13 cellular contexts compared by ENCODE assay signal in genomic region chr1:223819730-223820514, GRCh38. TPM values are rescaled to one million over a fixed set of nuclear protein-coding genes. Genes with fewer than 3 reads are reported as not detected.
DNase-seq lines count a peak whose midpoint lies in the region; ATAC-seq and TF ChIP-seq lines count a peak whose summit lies in the region.
"Had no signal": no experiment of that assay in that cellular context is flagged by ENCODE, and none has a peak within 500 bp of the region (broad histone marks: within the 10 kb centered on the region; RNA-seq: fewer than 3 reads in every experiment).

No MANE protein-coding gene starts in this region.

- peaks cover 23% of the 10 kb centered on the region for H3K36me3 ChIP-seq in SJCRH30
- peaks cover 0 to 34% (median 3%) of the 10 kb centered on the region in 9 donors for H3K36me3 ChIP-seq in heart left ventricle

- intact Hi-C loops in activated CD4-positive, alpha-beta T cell treated with anti-CD3 and anti-CD28 coated beads for 36 hours (cut with DNase I, micrococcal nuclease) = no loop called here
- intact Hi-C loops in heart left ventricle (cut with DNase I) = loop anchor here in 1 of 10 donors (2.0 kb wide), 1 partner anchor 15 kb away; no protein-coding TSS in a partner anchor

- H3K27ac Mint-ChIP-seq in activated CD4-positive, alpha-beta T cell treated with anti-CD3 and anti-CD28 coated beads for 36 hours = peak overlapping the region; percentile 30
- H3K27ac Mint-ChIP-seq: stimulated activated effector memory CD8-positive, alpha-beta T cell treated with anti-CD3 and anti-CD28 coated beads, Interleukin-12 subunit alpha, Interleukin-12 subunit beta, amount 100 ng/mL, for 72 hours; T-helper 1 cell treated with Interleukin-12 subunit alpha and Interleukin-12 subunit beta and Interleukin-4 antibody, amounts not matched to agents 30 μg/mL and 1 μg/mL, for 36 hours had no signal

- H3K4me1 Mint-ChIP-seq in activated CD4-positive, alpha-beta T cell treated with anti-CD3 and anti-CD28 coated beads for 36 hours = peaks cover 54% of the 10 kb centered on the region

- peaks cover 16% of the 10 kb centered on the region for H3K4me1 ChIP-seq in SJCRH30
- H3K4me1 ChIP-seq in heart left ventricle = peaks cover 0 to 53% (median 25%) of the 10 kb centered on the region in 12 donors

- no peak for DNase-seq in activated CD4-positive, alpha-beta T cell treated with anti-CD3 and anti-CD28 coated beads for 36 hours
- DNase-seq in activated CD4-positive, alpha-beta T cell treated with anti-CD3 and anti-CD28 coated beads for 4 hours = no peak
- DNase-seq in SJCRH30 (peak; percentile 44 to 57), heart left ventricle (no peak), stromal cell of bone marrow (ENCODE audit: low read depth) (peak; percentile 53), NCI-H1105 treated with DMSO at 0.1 percent for 48 hours (lab: John Stamatoyannopoulos, UW) (no peak)
- DNase-seq in activated effector memory CD4-positive, alpha-beta T cell treated with anti-CD3 and anti-CD28 coated beads, Interleukin-2, amount 50 U/mL, for 16 hours = no peak
- DNase-seq: activated T-cell treated with anti-CD3 and anti-CD28 coated beads, Interleukin-2, amount 50 U/mL, for 1 hour; NCI-H1930; retina had no signal

- H3K4me3 ChIP-seq in SJCRH30 (no peak overlapping the region), heart left ventricle (peak overlapping the region in 2 of 12 donors; percentile 4 to 27)

- TF ChIP-seq POLR2A in heart left ventricle (IDR thresholded peaks at IDR 0.05) = no peak

- WGBS in heart left ventricle, 4 donors = 43 to 49% (median 46%) methylated on average over 4 of the region's 4 CpGs

- no peak for TF ChIP-seq CTCF in heart left ventricle (IDR thresholded peaks at IDR 0.05)

- CTCF ChIA-PET in activated CD4-positive, alpha-beta T cell treated with anti-CD3 and anti-CD28 coated beads for 36 hours (lab: Charles Lee) = interaction anchor here (0.6 to 1.3 kb wide), 3 partner anchors 16 to 378 kb away, joined by 3 read pairs; no protein-coding TSS in a partner anchor

- POLR2A ChIA-PET in activated CD4-positive, alpha-beta T cell treated with anti-CD3 and anti-CD28 coated beads for 36 hours (lab: Charles Lee) = no interaction called here

- peak overlapping the region; percentile 2; the same call in 1 of the 2 replicates for H3K27ac ChIP-seq in SJCRH30
- H3K27ac ChIP-seq in heart left ventricle = peak overlapping the region in 7 of 12 donors; percentile 1 to 55 (median 41)

- H3K9me3 ChIP-seq in SJCRH30 (replicated peaks) (no peaks in the 10 kb centered on the region), heart left ventricle (no peaks in the 10 kb centered on the region)

- H3K4me3 Mint-ChIP-seq in activated CD4-positive, alpha-beta T cell treated with anti-CD3 and anti-CD28 coated beads for 36 hours = no peak overlapping the region
- H3K4me3 Mint-ChIP-seq: stimulated activated effector memory CD8-positive, alpha-beta T cell treated with anti-CD3 and anti-CD28 coated beads, Interleukin-12 subunit alpha, Interleukin-12 subunit beta, amount 100 ng/mL, for 72 hours; T-helper 1 cell treated with Interleukin-12 subunit alpha and Interleukin-12 subunit beta and Interleukin-4 antibody, amounts not matched to agents 30 μg/mL and 1 μg/mL, for 36 hours had no signal

- no peak for ATAC-seq in activated CD4-positive, alpha-beta T cell treated with anti-CD3 and anti-CD28 coated beads for 36 hours
- ATAC-seq in heart left ventricle = peak; percentile 21 to 88 (median 77)
- ATAC-seq in GM18861 (IDR thresholded peaks at IDR 0.05; ENCODE audit: unreplicated experiment) = no peak
- ATAC-seq: stimulated activated effector memory CD8-positive, alpha-beta T cell treated with anti-CD3 and anti-CD28 coated beads, Interleukin-12 subunit alpha, Interleukin-12 subunit beta, amount 100 ng/mL, for 72 hours had no signal

- H3K27me3 ChIP-seq in SJCRH30 = no peaks in the 10 kb centered on the region
- no peaks in the 10 kb centered on the region for H3K27me3 ChIP-seq in heart left ventricle

- no peaks in the 10 kb centered on the region for H3K27me3 Mint-ChIP-seq in activated CD4-positive, alpha-beta T cell treated with anti-CD3 and anti-CD28 coated beads for 36 hours

- no peaks in the 10 kb centered on the region for H3K9me3 Mint-ChIP-seq in activated CD4-positive, alpha-beta T cell treated with anti-CD3 and anti-CD28 coated beads for 36 hours (ENCODE audit: low read depth)
- H3K9me3 Mint-ChIP-seq: stimulated activated effector memory CD8-positive, alpha-beta T cell treated with anti-CD3 and anti-CD28 coated beads, Interleukin-12 subunit alpha, Interleukin-12 subunit beta, amount 100 ng/mL, for 72 hours; T-helper 1 cell treated with Interleukin-12 subunit alpha and Interleukin-12 subunit beta and Interleukin-4 antibody, amounts not matched to agents 30 μg/mL and 1 μg/mL, for 36 hours had no signal

- H3K36me3 Mint-ChIP-seq in activated CD4-positive, alpha-beta T cell treated with anti-CD3 and anti-CD28 coated beads for 36 hours (ENCODE audit: low read depth) = peaks cover 28% of the 10 kb centered on the region

RNA-seq across cellular contexts. Expression of gene TP53BP2, which starts 25.8 kb away (rescaled TPM):
- total RNA-seq in activated CD4-positive, alpha-beta T cell treated with anti-CD3 and anti-CD28 coated beads for 36 hours = 10 to 100 TPM; 46.6 to 56.2 TPM
- total RNA-seq in SJCRH30 (2014; rRNA removed; shearing (Covaris generic)) = 51.2 and 54.4 TPM in 2 replicates
- total RNA-seq in heart left ventricle = 10 to 100 TPM; 14.9 to 44.8 (median 23.4) TPM
- polyA plus RNA-seq in heart left ventricle = 10 to 100 TPM in 1 of 2 donors, 1 to 10 TPM in 1; 4.6 to 15.4 TPM

Comparison
In these comparisons a context has a peak if more than half of its experiments do, and no peak if none do; other contexts are left out.
1. ATAC-seq: peak in heart left ventricle (4 of 4); none in activated CD4-positive, alpha-beta T cell treated with anti-CD3 and anti-CD28 coated beads for 36 hours (single experiment) and GM18861 (single experiment).
2. DNase-seq: peak in SJCRH30 (2 of 2) and stromal cell of bone marrow (single experiment); none in activated CD4-positive, alpha-beta T cell treated with anti-CD3 and anti-CD28 coated beads for 36 hours (single experiment), activated CD4-positive, alpha-beta T cell treated with anti-CD3 and anti-CD28 coated beads for 4 hours (0 of 2), heart left ventricle (0 of 5), activated effector memory CD4-positive, alpha-beta T cell treated with anti-CD3 and anti-CD28 coated beads, Interleukin-2, amount 50 U/mL, for 16 hours (single experiment) and NCI-H1105 treated with DMSO at 0.1 percent for 48 hours (single experiment).